ENCODE assay signal across 8 cellular contexts in the genomic region with DNA sequence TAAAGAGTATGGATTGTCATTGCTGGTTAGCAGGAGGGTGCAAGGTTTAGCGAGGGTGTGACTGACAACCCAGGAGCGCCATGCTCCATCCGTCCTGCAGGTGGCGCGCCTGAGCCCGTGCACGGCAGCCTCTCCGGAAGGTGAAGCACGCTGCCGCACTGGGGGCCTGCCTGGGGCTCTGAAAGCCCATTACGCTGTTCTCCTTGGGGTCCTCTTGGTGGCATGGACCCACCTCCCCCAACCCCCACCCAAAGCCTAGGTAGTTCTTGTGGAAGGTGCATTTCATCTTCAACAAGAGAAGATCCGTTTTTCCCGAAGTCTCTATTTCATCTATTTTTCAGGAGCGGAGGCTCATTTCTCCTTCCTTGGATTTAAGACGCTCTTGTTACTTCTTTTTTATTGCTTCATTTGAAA.
DNase-seq lines count a peak whose midpoint lies in the region; ATAC-seq, FAIRE-seq and TF ChIP-seq lines count a peak whose summit lies in the region.

No MANE protein-coding gene starts in this region.

- H3K27ac ChIP-seq in astrocyte (ENCODE audit: low read depth, low read length), result no peak overlapping the region

- H3K9me3 ChIP-seq in astrocyte (ENCODE audit: insufficient read depth, low read depth, low read length), result peaks cover 15% of the 10 kb centered on the region

- H3K27ac Mint-ChIP-seq in astrocyte (ENCODE audit: unreplicated experiment), result no peak overlapping the region

- peak; percentile 63 for TF ChIP-seq CTCF in astrocyte (IDR thresholded peaks at IDR 0.05; ENCODE audit: insufficient read depth, low read depth, low read length)

- H3K27me3 ChIP-seq in astrocyte (ENCODE audit: insufficient read depth, low read length), result peaks cover 30% of the 10 kb centered on the region

- no peaks in the 10 kb centered on the region for H3K4me1 Mint-ChIP-seq in astrocyte (ENCODE audit: low read depth, unreplicated experiment)

- H3K4me3 ChIP-seq in astrocyte (ENCODE audit: insufficient read depth, low read depth, low read length), result no peak overlapping the region

- H3K36me3 Mint-ChIP-seq in astrocyte (ENCODE audit: low read depth, unreplicated experiment), result no peaks in the 10 kb centered on the region

- no peaks in the 10 kb centered on the region for H3K79me2 ChIP-seq in astrocyte (ENCODE audit: insufficient read depth, low read length)

- no peaks in the 10 kb centered on the region for H4K20me1 ChIP-seq in astrocyte (ENCODE audit: insufficient read depth, low read length)

- FAIRE-seq in astrocyte (lab: Jason Lieb, UNC), result no peak

- no peak overlapping the region for H2AFZ ChIP-seq in astrocyte (ENCODE audit: low read depth, low read length)

- ATAC-seq in HG03565 (IDR thresholded peaks at IDR 0.05; ENCODE audit: unreplicated experiment), result no peak
- no peak for ATAC-seq in GM18511 (IDR thresholded peaks at IDR 0.05; ENCODE audit: unreplicated experiment)

- peaks cover 23% of the 10 kb centered on the region for H3K9me3 Mint-ChIP-seq in astrocyte (ENCODE audit: unreplicated experiment)

- DNase-seq in DMS53 (lab: John Stamatoyannopoulos, UW), result peak; percentile 10
- DNase-seq in DMS53 treated with DMSO at 0.1 percent for 48 hours (lab: John Stamatoyannopoulos, UW; ENCODE audit: unreplicated experiment), result no peak
- DNase-seq in T-helper 1 cell, result peak; percentile 14 to 43 (median 33)
- no peak for DNase-seq in astrocyte (ENCODE audit: low read depth)
- DNase-seq in kidney tubule cell (ENCODE audit: low spot score), result peak; percentile 17
- DNase-seq in stimulated activated CD8-positive, alpha-beta memory T cell treated with anti-CD3 and anti-CD28 coated beads, Interleukin-12 subunit alpha, Interleukin-12 subunit beta, amount 100 ng/mL, for 24 hours (ENCODE audit: extremely low read depth), result peak; percentile 19

- H3K27me3 Mint-ChIP-seq in astrocyte (ENCODE audit: low read depth, unreplicated experiment), result peaks cover 38% of the 10 kb centered on the region

- no peak overlapping the region for H3K9ac ChIP-seq in astrocyte (ENCODE audit: low read length)

- no peak overlapping the region for H3K4me3 Mint-ChIP-seq in astrocyte (ENCODE audit: unreplicated experiment)

- H3K4me1 ChIP-seq in astrocyte (ENCODE audit: insufficient read depth, low read length), result no peaks in the 10 kb centered on the region

- no peak overlapping the region for H3K4me2 ChIP-seq in astrocyte (ENCODE audit: low read length)

- H3K36me3 ChIP-seq in astrocyte (ENCODE audit: insufficient read depth, low read length), result no peaks in the 10 kb centered on the region

Comparison
In these comparisons a context has a peak if more than half of its experiments do, and no peak if none do; other contexts are left out.
1. DNase-seq: peak in DMS53 (single experiment), T-helper 1 cell (5 of 5), kidney tubule cell (single experiment) and stimulated activated CD8-positive, alpha-beta memory T cell treated with anti-CD3 and anti-CD28 coated beads, Interleukin-12 subunit alpha, Interleukin-12 subunit beta, amount 100 ng/mL, for 24 hours (single experiment); none in DMS53 treated with DMSO at 0.1 percent for 48 hours (single experiment) and astrocyte (single experiment).